10 cellular contexts compared by ENCODE assay signal in the genomic region with DNA sequence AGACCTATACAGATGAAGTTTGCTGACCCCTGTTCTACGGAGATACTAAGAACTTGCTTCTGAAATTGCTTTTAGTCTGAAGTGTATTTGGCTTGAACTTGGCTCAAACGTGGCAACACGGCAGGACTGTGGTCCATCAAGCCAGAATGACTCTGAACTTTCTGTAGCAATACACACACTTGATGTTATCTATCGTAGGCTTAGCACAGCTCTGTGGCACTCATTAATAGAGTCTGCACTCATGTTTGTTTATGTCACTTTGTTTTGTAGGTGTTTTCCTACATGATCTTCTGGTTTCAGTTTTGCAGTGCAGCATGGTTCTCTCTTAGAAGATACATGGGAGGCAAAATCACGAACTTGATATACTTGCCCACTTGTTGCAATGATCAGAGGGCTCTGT.
DNase-seq lines count a peak whose midpoint lies in the region; ATAC-seq and TF ChIP-seq lines count a peak whose summit lies in the region.
"Had no signal": no experiment of that assay in that cellular context is flagged by ENCODE, and none has a peak within 500 bp of the region (broad histone marks: within the 10 kb centered on the region; RNA-seq: fewer than 3 reads in every experiment).

No MANE protein-coding gene starts in this region.

- peaks cover 41% of the 10 kb centered on the region for H3K4me1 Mint-ChIP-seq in chondrocyte (ENCODE audit: low read depth)

- DNase-seq in AG09309 (ENCODE audit: low read depth) (no peak), OCI-M1 (lab: John Stamatoyannopoulos, UW) (peak; percentile 11), chondrocyte (ENCODE audit: low spot score) (no peak), omental fat pad (ENCODE audit: low spot score) (no peak), SKM-1 treated with dmso at 0.1 percent for 144 hours (lab: John Stamatoyannopoulos, UW; ENCODE audit: unreplicated experiment) (no peak), activated gamma-delta T cell treated with Interleukin-2 at 50 U/mL for 16 hours (no peak), NCI-H128 (lab: John Stamatoyannopoulos, UW; ENCODE audit: unreplicated experiment) (no peak), NCI-H345 treated with DMSO at 0.1 percent for 48 hours (lab: John Stamatoyannopoulos, UW; ENCODE audit: unreplicated experiment) (no peak)

- no peak overlapping the region for H3K4me3 Mint-ChIP-seq in chondrocyte (ENCODE audit: unreplicated experiment)
- H3K4me3 Mint-ChIP-seq: dendritic cell treated with granulocyte-macrophage colony-stimulating factor and Interleukin-4, amounts not matched to agents 40 ng/mL and 50 ng/mL, for 4 days; memory B cell had no signal

- TF ChIP-seq CTCF in AG09309 (IDR thresholded peaks at IDR 0.05; ENCODE audit: control insufficient read depth, insufficient read depth, low read depth, low read length, missing control alignments): no peak
- no peak for TF ChIP-seq CTCF in chondrocyte (IDR thresholded peaks at IDR 0.05)
- TF ChIP-seq CTCF in omental fat pad (IDR thresholded peaks at IDR 0.05): no peak

- peak overlapping the region; percentile 82 for H3K27ac Mint-ChIP-seq in chondrocyte (ENCODE audit: unreplicated experiment)
- H3K27ac Mint-ChIP-seq: dendritic cell treated with granulocyte-macrophage colony-stimulating factor and Interleukin-4, amounts not matched to agents 40 ng/mL and 50 ng/mL, for 4 days; memory B cell had no signal

- ATAC-seq in omental fat pad (ENCODE audit: low FRiP score): peak; percentile 28

- H3K9me3 Mint-ChIP-seq in chondrocyte (ENCODE audit: low read depth): no peaks in the 10 kb centered on the region

- H3K4me3 ChIP-seq in AG09309 (ENCODE audit: control insufficient read depth, low read depth, low read length): peak overlapping the region; percentile 8; the same call in 1 of the 2 replicates

- no peaks in the 10 kb centered on the region for H3K27me3 Mint-ChIP-seq in chondrocyte (ENCODE audit: low read depth)
- H3K27me3 Mint-ChIP-seq: dendritic cell treated with granulocyte-macrophage colony-stimulating factor and Interleukin-4, amounts not matched to agents 40 ng/mL and 50 ng/mL, for 4 days had no signal

- H3K36me3 Mint-ChIP-seq in chondrocyte (ENCODE audit: low read depth): peaks cover 1% of the 10 kb centered on the region
- H3K36me3 Mint-ChIP-seq: memory B cell had no signal
